14 cellular contexts compared by ENCODE assay signal in genomic region chr7:21912931-21913780, GRCh38.
"Had no signal": no experiment of that assay in that cellular context is flagged by ENCODE, and none has a peak within 500 bp of the region (broad histone marks: within the 10 kb centered on the region; RNA-seq: fewer than 3 reads in every experiment).

No MANE protein-coding gene starts in this region.

- H3K4me1 ChIP-seq: right lobe of liver, upper lobe of left lung had no signal

- H3K4me1 Mint-ChIP-seq: activated CD4-positive, alpha-beta T cell treated with anti-CD3 and anti-CD28 coated beads, Interleukin-2, amount 10 ng/mL, durations not matched to agents 7 days and 5 days; central memory CD8-positive, alpha-beta T cell had no signal

- H3K27ac Mint-ChIP-seq: activated CD4-positive, alpha-beta T cell treated with anti-CD3 and anti-CD28 coated beads, Interleukin-2, amount 10 ng/mL, durations not matched to agents 7 days and 5 days; activated naive CD4-positive, alpha-beta T cell treated with anti-CD3 and anti-CD28 coated beads for 36 hours; T-helper 1 cell treated with Interleukin-12 subunit alpha and Interleukin-12 subunit beta and Interleukin-4 antibody, amounts not matched to agents 30 μg/mL and 1 μg/mL, for 36 hours had no signal

- H3K9me3 Mint-ChIP-seq: activated CD4-positive, alpha-beta T cell treated with anti-CD3 and anti-CD28 coated beads, Interleukin-2, amount 10 ng/mL, durations not matched to agents 7 days and 5 days; activated naive CD4-positive, alpha-beta T cell treated with anti-CD3 and anti-CD28 coated beads for 36 hours; central memory CD8-positive, alpha-beta T cell; T-helper 1 cell treated with Interleukin-12 subunit alpha and Interleukin-12 subunit beta and Interleukin-4 antibody, amounts not matched to agents 30 μg/mL and 1 μg/mL, for 36 hours had no signal

- H3K4me3 ChIP-seq: right lobe of liver, spleen, upper lobe of left lung had no signal

- H3K27ac ChIP-seq: epithelial cell of prostate, right lobe of liver, upper lobe of left lung had no signal

- H3K27me3 ChIP-seq: right lobe of liver, spleen, upper lobe of left lung had no signal

- ATAC-seq: right lobe of liver had no signal

- H3K4me3 Mint-ChIP-seq: activated CD4-positive, alpha-beta T cell treated with anti-CD3 and anti-CD28 coated beads, Interleukin-2, amount 10 ng/mL, durations not matched to agents 7 days and 5 days; activated naive CD4-positive, alpha-beta T cell treated with anti-CD3 and anti-CD28 coated beads for 36 hours; central memory CD8-positive, alpha-beta T cell; T-helper 1 cell treated with Interleukin-12 subunit alpha and Interleukin-12 subunit beta and Interleukin-4 antibody, amounts not matched to agents 30 μg/mL and 1 μg/mL, for 36 hours had no signal

- H3K27me3 Mint-ChIP-seq: activated CD4-positive, alpha-beta T cell treated with anti-CD3 and anti-CD28 coated beads, Interleukin-2, amount 10 ng/mL, durations not matched to agents 7 days and 5 days had no signal

- H3K9me3 ChIP-seq: right lobe of liver, spleen, upper lobe of left lung had no signal

- DNase-seq: activated CD4-positive, alpha-beta T cell treated with anti-CD3 and anti-CD28 coated beads, Interleukin-2, amount 10 ng/mL, durations not matched to agents 7 days and 5 days; activated CD4-positive, CD25-positive, alpha-beta regulatory T cell; activated CD8-positive, alpha-beta memory T cell treated with anti-CD3 and anti-CD28 coated beads for 24 hours; activated naive CD4-positive, alpha-beta T cell treated with anti-CD3 and anti-CD28 coated beads for 36 hours; cortex of kidney; effector memory CD4-positive, alpha-beta T cell; right lobe of liver; spleen; stimulated activated CD4-positive, alpha-beta T cell treated with anti-CD3 and anti-CD28 coated beads, Interleukin-1b, Interleukin-23, amount 100 ng/mL, for 48 hours; stimulated activated naive CD4-positive, alpha-beta T cell; upper lobe of left lung had no signal
